Comparison of ENCODE assay signal across 16 cellular contexts in the genomic region with DNA sequence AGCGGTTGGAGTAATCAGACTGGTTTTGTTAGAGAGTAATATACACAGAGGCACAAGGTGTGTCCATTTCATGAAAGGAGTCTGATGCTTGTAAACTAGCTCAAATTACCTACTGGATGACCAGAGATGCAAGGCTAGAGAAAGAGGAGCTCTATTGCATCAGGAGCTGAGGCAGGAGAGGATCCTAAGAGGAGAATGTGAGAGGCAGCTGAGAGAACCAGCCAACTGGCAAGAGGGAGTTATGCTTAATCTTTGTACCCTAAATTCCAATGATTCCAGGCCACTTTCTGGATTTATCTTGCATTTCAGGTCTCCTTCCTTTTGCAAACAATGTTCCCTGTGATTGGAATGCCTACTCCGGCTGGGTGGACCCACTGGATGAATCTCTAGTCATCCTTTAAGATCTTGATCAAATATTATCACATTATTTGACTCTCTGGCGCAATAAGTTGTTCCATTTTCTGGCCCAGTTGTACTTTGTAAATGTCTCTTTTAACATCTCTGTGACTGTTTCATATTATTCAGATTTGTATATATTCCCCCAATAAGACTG. TPM values are rescaled to one million over a fixed set of nuclear protein-coding genes. Genes with fewer than 3 reads are reported as not detected.
A peak's percentile ranks its signal among the peaks of the same experiment; 100 is the strongest.
DNase-seq lines count a peak whose midpoint lies in the region; ATAC-seq and TF ChIP-seq lines count a peak whose summit lies in the region.
"Had no signal": no experiment of that assay in that cellular context is flagged by ENCODE, and none has a peak within 500 bp of the region (broad histone marks: within the 10 kb centered on the region; RNA-seq: fewer than 3 reads in every experiment).

No MANE protein-coding gene starts in this region.

- no peak overlapping the region for H3K4me3 ChIP-seq in choroid plexus epithelial cell (ENCODE audit: low read depth, low read length)
- H3K4me3 ChIP-seq: right atrium auricular region had no signal

- H3K27me3 Mint-ChIP-seq in mesothelial cell of epicardium (ENCODE audit: low read depth) = peaks cover 1% of the 10 kb centered on the region
- H3K27me3 Mint-ChIP-seq: stimulated activated naive CD8-positive, alpha-beta T cell treated with anti-CD3 and anti-CD28 coated beads, Interleukin-15, Interleukin-2, amounts not matched to agents 100 ng/mL and 50 ng/mL, for 24 hours had no signal

- H3K36me3 Mint-ChIP-seq in mesothelial cell of epicardium = no peaks in the 10 kb centered on the region

- H3K4me3 Mint-ChIP-seq in mesothelial cell of epicardium = no peak overlapping the region
- H3K4me3 Mint-ChIP-seq: activated CD4-positive, alpha-beta memory T cell treated with anti-CD3 and anti-CD28 coated beads, Interleukin-2, amount 10 ng/mL, durations not matched to agents 7 days and 5 days; stimulated activated naive CD8-positive, alpha-beta T cell treated with anti-CD3 and anti-CD28 coated beads, Interleukin-15, Interleukin-2, amounts not matched to agents 100 ng/mL and 50 ng/mL, for 24 hours had no signal

- DNase-seq in DMS153 (lab: John Stamatoyannopoulos, UW) (peak; percentile 75), NCI-H2029 treated with DMSO at 0.1 percent for 48 hours (lab: John Stamatoyannopoulos, UW) (peak; percentile 54), choroid plexus epithelial cell (ENCODE audit: low read depth) (peak; percentile 36), mesothelial cell of epicardium (ENCODE audit: low spot score in 2 of 2, unreplicated experiment in 2 of 2) (no peak), AG08395 (ENCODE audit: low spot score) (no peak), NCI-H1105 treated with DMSO at 0.1 percent for 48 hours (lab: John Stamatoyannopoulos, UW) (no peak), retina (no peak)
- DNase-seq: activated CD4-positive, alpha-beta memory T cell treated with anti-CD3 and anti-CD28 coated beads, Interleukin-2, amount 10 ng/mL, durations not matched to agents 7 days and 5 days; activated naive CD4-positive, alpha-beta T cell; BE2C; central memory CD4-positive, alpha-beta T cell; erythroblast; NCI-H1694 had no signal

- H3K27ac Mint-ChIP-seq in mesothelial cell of epicardium = peak overlapping the region; percentile 43
- H3K27ac Mint-ChIP-seq: activated CD4-positive, alpha-beta memory T cell treated with anti-CD3 and anti-CD28 coated beads, Interleukin-2, amount 10 ng/mL, durations not matched to agents 7 days and 5 days; stimulated activated naive CD8-positive, alpha-beta T cell treated with anti-CD3 and anti-CD28 coated beads, Interleukin-15, Interleukin-2, amounts not matched to agents 100 ng/mL and 50 ng/mL, for 24 hours had no signal

- no peak for ATAC-seq in GM19328 (IDR thresholded peaks at IDR 0.05; ENCODE audit: unreplicated experiment)

- H3K9me3 Mint-ChIP-seq in mesothelial cell of epicardium = no peaks in the 10 kb centered on the region
- H3K9me3 Mint-ChIP-seq: activated CD4-positive, alpha-beta memory T cell treated with anti-CD3 and anti-CD28 coated beads, Interleukin-2, amount 10 ng/mL, durations not matched to agents 7 days and 5 days; stimulated activated naive CD8-positive, alpha-beta T cell treated with anti-CD3 and anti-CD28 coated beads, Interleukin-15, Interleukin-2, amounts not matched to agents 100 ng/mL and 50 ng/mL, for 24 hours had no signal

- peaks cover 2% of the 10 kb centered on the region for H3K4me1 Mint-ChIP-seq in mesothelial cell of epicardium

- TF ChIP-seq CTCF in choroid plexus epithelial cell (conservative IDR thresholded peaks at IDR 0.05; ENCODE audit: low read depth, low read length) (no peak), mesothelial cell of epicardium (IDR thresholded peaks at IDR 0.05; ENCODE audit: unreplicated experiment) (no peak)

RNA-seq across cellular contexts. Expression of a gene that starts 57.5 kb away (rescaled TPM):
- 103 to 118 TPM (median 114 TPM) in 3 replicates for total RNA-seq in mesothelial cell of epicardium

Comparison
In these comparisons a context has a peak if more than half of its experiments do, and no peak if none do; other contexts are left out.
1. DNase-seq: peak in DMS153 (single experiment), NCI-H2029 treated with DMSO at 0.1 percent for 48 hours (single experiment) and choroid plexus epithelial cell (single experiment); none in mesothelial cell of epicardium (0 of 2), AG08395 (single experiment), NCI-H1105 treated with DMSO at 0.1 percent for 48 hours (single experiment) and retina (single experiment).